16 cellular contexts compared by ENCODE assay signal in the genomic region with DNA sequence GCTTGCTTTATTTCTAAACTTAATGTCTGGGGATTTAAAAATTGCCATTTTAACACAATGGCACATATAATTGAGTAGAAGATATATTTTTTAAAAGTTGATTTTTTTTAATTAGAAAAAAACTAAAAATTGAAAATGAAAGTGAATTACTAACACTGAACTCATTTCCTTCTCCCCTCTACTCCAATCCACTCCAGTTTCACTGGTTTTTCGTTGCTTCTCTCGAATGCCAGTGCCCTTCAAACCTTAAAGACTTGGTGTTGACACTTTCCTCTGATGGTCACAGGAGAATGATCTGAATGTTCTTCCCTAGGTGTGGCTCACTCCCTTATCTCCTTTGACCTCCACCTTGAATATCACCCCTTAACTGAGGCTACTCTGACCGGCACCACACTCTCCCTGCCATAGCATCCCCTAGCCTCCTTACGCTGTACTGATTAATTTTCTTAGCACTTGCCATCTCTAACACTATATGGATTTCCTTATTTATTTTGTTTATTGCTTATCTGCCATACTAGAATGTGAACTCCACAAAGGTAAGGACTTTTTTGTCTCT.
"Had no signal": no experiment of that assay in that cellular context is flagged by ENCODE, and none has a peak within 500 bp of the region (broad histone marks: within the 10 kb centered on the region; RNA-seq: fewer than 3 reads in every experiment).

No MANE protein-coding gene starts in this region.

- DNase-seq: activated CD4-positive, alpha-beta T cell treated with anti-CD3 and anti-CD28 coated beads for 1 hour; activated naive CD8-positive, alpha-beta T cell treated with anti-CD3 and anti-CD28 coated beads for 36 hours; activated T-cell treated with anti-CD3 and anti-CD28 coated beads for 4 hours; amniotic stem cell; dermis blood vessel endothelial cell; effector memory CD4-positive, alpha-beta T cell; occipital lobe; posterior cingulate gyrus; stimulated activated CD4-positive, alpha-beta T cell treated with anti-CD3 and anti-CD28 coated beads, Interleukin-12 subunit alpha, Interleukin-12 subunit beta, amount 100 ng/mL, for 4 hours; stimulated activated CD4-positive, alpha-beta T cell treated with anti-CD3 and anti-CD28 coated beads, Interleukin-1b, Interleukin-23, amount 100 ng/mL, for 48 hours; stimulated activated CD8-positive, alpha-beta memory T cell treated with anti-CD3 and anti-CD28 coated beads, Interleukin-4, amount 100 ng/mL, for 48 hours; stimulated activated naive CD4-positive, alpha-beta T cell; thyroid gland had no signal

- H3K27me3 ChIP-seq: cardiac muscle cell, esophagus muscularis mucosa, thyroid gland had no signal

- H3K9me3 ChIP-seq: esophagus muscularis mucosa, thyroid gland had no signal

- H3K4me3 ChIP-seq: cardiac muscle cell, esophagus muscularis mucosa, thyroid gland had no signal

- H3K36me3 ChIP-seq: cardiac muscle cell, esophagus muscularis mucosa, thyroid gland had no signal

- H3K27ac ChIP-seq: cardiac muscle cell, esophagus muscularis mucosa, VCaP had no signal
